In the genomic region with DNA sequence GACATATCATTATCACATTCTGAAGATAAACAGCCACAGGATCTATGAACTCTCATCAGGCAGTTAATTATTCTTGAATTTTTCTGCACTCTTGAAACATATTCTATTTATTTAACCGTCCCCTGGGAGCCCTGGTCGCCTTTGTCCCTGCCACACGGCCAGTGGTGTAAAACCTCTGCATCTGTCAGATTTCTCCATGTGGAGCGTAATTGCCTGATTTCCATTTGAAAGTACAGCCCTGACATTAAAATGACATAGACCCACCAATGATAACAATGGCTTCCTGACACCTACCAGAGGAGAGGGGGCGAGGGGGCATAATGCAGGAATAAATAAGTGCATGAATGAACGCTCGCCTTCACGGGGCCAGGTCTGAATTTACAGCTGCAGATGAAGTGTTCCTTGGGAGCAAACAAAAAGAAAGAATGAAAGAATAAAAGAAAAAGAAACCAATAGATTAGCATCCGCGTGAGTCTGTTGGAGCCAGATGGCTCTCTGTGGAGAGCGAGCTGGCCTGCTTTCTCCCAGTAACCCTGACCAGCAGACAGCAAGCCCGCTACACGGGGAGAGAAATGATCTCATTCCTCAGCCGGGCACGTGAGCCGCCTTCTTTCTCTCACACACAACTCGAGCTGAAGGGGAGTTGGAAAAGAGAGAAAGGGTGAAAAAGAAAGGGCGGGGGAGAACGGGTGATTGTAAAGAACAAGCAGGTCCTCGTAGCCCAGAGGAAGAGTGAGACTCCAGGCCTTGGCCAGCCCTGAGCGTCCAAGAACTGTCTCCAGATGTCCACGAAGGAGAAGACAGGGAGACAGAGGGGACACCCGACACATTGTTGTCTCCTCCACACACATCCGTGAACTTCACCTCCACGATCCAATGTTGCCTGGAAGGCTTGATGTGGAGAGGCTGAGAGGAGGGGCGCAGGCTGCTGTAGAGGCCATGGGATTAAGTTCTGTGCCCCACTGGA, we compare ENCODE assay signal across 8 cellular contexts.
DNase-seq lines count a peak whose midpoint lies in the region; ATAC-seq and TF ChIP-seq lines count a peak whose summit lies in the region.

No MANE protein-coding gene starts in this region.

- H3K27ac Mint-ChIP-seq in T-helper 17 cell, result peak overlapping the region; percentile 75

- H3K4me3 Mint-ChIP-seq in T-helper 17 cell, result peak overlapping the region; percentile 45

- H3K9me3 ChIP-seq in T-helper 17 cell (ENCODE audit: control insufficient read depth, low read length, poor library complexity, severe bottlenecking), result no peaks in the 10 kb centered on the region

- POLR2A ChIA-PET in HEK293T (lab: Yijun Ruan, JAX), result interaction anchor here (0.6 kb wide), 1 partner anchor 21 kb away, joined by 3 read pairs; no protein-coding TSS in a partner anchor

- no peak for ATAC-seq in T-helper 17 cell
- no peak for ATAC-seq in GM18502 (IDR thresholded peaks at IDR 0.05; ENCODE audit: poor library complexity, unreplicated experiment)
- no peak for ATAC-seq in HG03280 (IDR thresholded peaks at IDR 0.05; ENCODE audit: unreplicated experiment)
- no peak for ATAC-seq in HG02763 (IDR thresholded peaks at IDR 0.05; ENCODE audit: unreplicated experiment)

- DNase-seq in HEK293T (ENCODE audit: extremely low spot score), result peak; percentile 20
- DNase-seq in T-helper 17 cell, result no peak
- peak; percentile 67 for DNase-seq in hepatic stellate cell (ENCODE audit: low spot score)
- peak; percentile 45 for DNase-seq in smooth muscle cell of the brain vasculature (ENCODE audit: low read depth, low spot score)
- no peak for DNase-seq in NCI-H226

- no peaks in the 10 kb centered on the region for H3K27me3 Mint-ChIP-seq in T-helper 17 cell

- peaks cover 5% of the 10 kb centered on the region for H3K36me3 Mint-ChIP-seq in T-helper 17 cell (ENCODE audit: low read depth)

- peaks cover 15% of the 10 kb centered on the region for H3K4me1 Mint-ChIP-seq in T-helper 17 cell

- CTCF ChIA-PET in HEK293T (lab: Yijun Ruan, JAX), result no interaction called here

TF ChIP-seq in HEK293T, 16 proteins besides CTCF, POLR2A, EP300 and RAD21:
- no peak for TF ChIP-seq LEF1 (IDR thresholded peaks at IDR 0.05; ENCODE audit: borderline replicate concordance)
- no peak for TF ChIP-seq SP1 (IDR thresholded peaks at IDR 0.05)
- 0 out of 2 replicates have a peak, but pooled peaks have one; percentile 16 for TF ChIP-seq L3MBTL2 (conservative IDR thresholded peaks at IDR 0.05)

Comparison
In these comparisons a context has a peak if more than half of its experiments do, and no peak if none do; other contexts are left out.
1. DNase-seq: peak in HEK293T (single experiment), hepatic stellate cell (single experiment) and smooth muscle cell of the brain vasculature (single experiment); none in T-helper 17 cell (0 of 3) and NCI-H226 (single experiment).